9 cellular contexts compared by ENCODE assay signal in the genomic region with DNA sequence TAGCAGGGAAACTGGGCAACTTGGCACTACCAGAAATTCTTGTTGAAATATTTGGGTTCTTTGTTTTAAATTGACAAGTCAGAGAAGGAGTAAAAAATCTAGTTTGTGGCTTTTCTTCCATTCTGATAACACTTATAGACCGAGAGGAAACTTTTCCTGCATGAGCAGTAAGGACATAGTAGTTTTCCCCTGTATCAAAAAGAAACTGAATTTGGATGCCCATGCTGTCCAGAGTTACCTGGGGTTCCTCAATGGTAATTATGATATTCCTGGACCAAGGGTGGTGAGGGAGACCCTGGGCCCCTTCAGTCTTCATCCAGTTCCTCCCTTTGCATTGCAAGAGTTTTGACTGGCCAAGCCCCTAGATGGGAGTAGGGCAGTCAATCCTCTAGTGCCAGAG.
"Had no signal": no experiment of that assay in that cellular context is flagged by ENCODE, and none has a peak within 500 bp of the region (broad histone marks: within the 10 kb centered on the region; RNA-seq: fewer than 3 reads in every experiment).

No MANE protein-coding gene starts in this region.

- H3K4me3 ChIP-seq: HAP-1, K562 had no signal

- H3K36me3 ChIP-seq: HAP-1 had no signal

- H3K27ac ChIP-seq: HL-60 had no signal

- H3K4me1 ChIP-seq: HAP-1 had no signal

- FAIRE-seq: K562 had no signal

- H3K27ac Mint-ChIP-seq: HFFc6 had no signal

- DNase-seq: GOT3, H7, HFFc6, IMR-90, KG1 had no signal

- ATAC-seq: HCT116, K562 had no signal

- H3K4me3 Mint-ChIP-seq: HFFc6 had no signal
